Comparison of ENCODE assay signal across 1 cellular context in the genomic region with DNA sequence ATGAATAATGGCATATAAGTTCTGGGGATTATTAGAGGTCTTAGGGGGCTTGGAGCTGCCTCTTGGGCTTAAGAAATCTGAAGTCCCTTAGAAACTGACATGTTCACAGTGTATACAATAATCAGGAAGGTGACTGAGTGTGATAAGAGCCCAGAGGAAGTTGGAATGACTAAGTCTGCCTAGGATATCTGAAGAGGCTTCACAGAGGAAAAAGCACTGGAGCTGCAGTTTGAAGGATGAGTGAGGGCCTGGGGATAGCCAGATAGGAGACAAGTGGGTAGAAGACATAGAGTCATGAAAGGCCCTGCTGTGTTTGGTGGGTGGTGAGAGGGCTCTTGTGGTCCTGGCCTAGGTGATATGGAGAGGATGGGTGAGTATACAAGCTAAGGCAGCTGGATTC.
TF ChIP-seq lines count a peak whose summit lies in the region.

No MANE protein-coding gene starts in this region.

TF ChIP-seq in K562, 482 proteins besides CTCF, POLR2A, EP300 and RAD21 (continued from another document):
- TF ChIP-seq, protein P1, sequence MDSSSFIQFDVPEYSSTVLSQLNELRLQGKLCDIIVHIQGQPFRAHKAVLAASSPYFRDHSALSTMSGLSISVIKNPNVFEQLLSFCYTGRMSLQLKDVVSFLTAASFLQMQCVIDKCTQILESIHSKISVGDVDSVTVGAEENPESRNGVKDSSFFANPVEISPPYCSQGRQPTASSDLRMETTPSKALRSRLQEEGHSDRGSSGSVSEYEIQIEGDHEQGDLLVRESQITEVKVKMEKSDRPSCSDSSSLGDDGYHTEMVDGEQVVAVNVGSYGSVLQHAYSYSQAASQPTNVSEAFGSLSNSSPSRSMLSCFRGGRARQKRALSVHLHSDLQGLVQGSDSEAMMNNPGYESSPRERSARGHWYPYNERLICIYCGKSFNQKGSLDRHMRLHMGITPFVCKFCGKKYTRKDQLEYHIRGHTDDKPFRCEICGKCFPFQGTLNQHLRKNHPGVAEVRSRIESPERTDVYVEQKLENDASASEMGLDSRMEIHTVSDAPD (CRISPR knock-in tag; IDR thresholded peaks at IDR 0.05) = no peak
- no peak for TF ChIP-seq EHMT2 (IDR thresholded peaks at IDR 0.05)
- TF ChIP-seq FOXA3 (CRISPR knock-in tag; conservative IDR thresholded peaks at IDR 0.05 in 1 of 2, IDR thresholded peaks at IDR 0.05 in 1 of 2) = no peak
- no peak for TF ChIP-seq ZNF436 (CRISPR knock-in tag; IDR thresholded peaks at IDR 0.05)
- TF ChIP-seq YY1 (IDR thresholded peaks at IDR 0.05; ENCODE audit: borderline replicate concordance in 1 of 3, control insufficient read depth in 1 of 3, extremely low read depth in 1 of 3, insufficient read depth in 3 of 3, insufficient read length in 1 of 3, insufficient replicate concordance in 2 of 3, low read depth in 1 of 3, low read length in 2 of 3) = no peak
- no peak for TF ChIP-seq ERF (CRISPR knock-in tag; IDR thresholded peaks at IDR 0.05)
- TF ChIP-seq SP1 (CRISPR knock-in tag; IDR thresholded peaks at IDR 0.05) = no peak
- TF ChIP-seq, protein P2, sequence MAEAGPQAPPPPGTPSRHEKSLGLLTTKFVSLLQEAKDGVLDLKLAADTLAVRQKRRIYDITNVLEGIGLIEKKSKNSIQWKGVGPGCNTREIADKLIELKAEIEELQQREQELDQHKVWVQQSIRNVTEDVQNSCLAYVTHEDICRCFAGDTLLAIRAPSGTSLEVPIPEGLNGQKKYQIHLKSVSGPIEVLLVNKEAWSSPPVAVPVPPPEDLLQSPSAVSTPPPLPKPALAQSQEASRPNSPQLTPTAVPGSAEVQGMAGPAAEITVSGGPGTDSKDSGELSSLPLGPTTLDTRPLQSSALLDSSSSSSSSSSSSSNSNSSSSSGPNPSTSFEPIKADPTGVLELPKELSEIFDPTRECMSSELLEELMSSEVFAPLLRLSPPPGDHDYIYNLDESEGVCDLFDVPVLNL (CRISPR knock-in tag; IDR thresholded peaks at IDR 0.05; ENCODE audit: low read depth) = no peak
- TF ChIP-seq NCOA2 (IDR thresholded peaks at IDR 0.05; ENCODE audit: partially characterized antibody in 2 of 2) = no peak
- peak; percentile 83 for TF ChIP-seq FOSL1 (tag; conservative IDR thresholded peaks at IDR 0.05)
- no peak for TF ChIP-seq ZNF124 (CRISPR knock-in tag; IDR thresholded peaks at IDR 0.05)
- TF ChIP-seq SMAD4 (CRISPR knock-in tag; conservative IDR thresholded peaks at IDR 0.05) = no peak
- TF ChIP-seq GABPB2 (CRISPR knock-in tag; conservative IDR thresholded peaks at IDR 0.05) = no peak
- no peak for TF ChIP-seq NR2C2 (CRISPR knock-in tag; IDR thresholded peaks at IDR 0.05)
- TF ChIP-seq NR2C2 (tag; IDR thresholded peaks at IDR 0.05) = no peak
- TF ChIP-seq POLR2G (IDR thresholded peaks at IDR 0.05; ENCODE audit: low read depth, low read length) = no peak
- peak; percentile 85 for TF ChIP-seq ARID1B (IDR thresholded peaks at IDR 0.05)
- TF ChIP-seq RUNX1 (IDR thresholded peaks at IDR 0.05; ENCODE audit: low read depth) = no peak
- TF ChIP-seq TGIF2 (CRISPR knock-in tag; IDR thresholded peaks at IDR 0.05) = no peak
- TF ChIP-seq, protein P3, sequence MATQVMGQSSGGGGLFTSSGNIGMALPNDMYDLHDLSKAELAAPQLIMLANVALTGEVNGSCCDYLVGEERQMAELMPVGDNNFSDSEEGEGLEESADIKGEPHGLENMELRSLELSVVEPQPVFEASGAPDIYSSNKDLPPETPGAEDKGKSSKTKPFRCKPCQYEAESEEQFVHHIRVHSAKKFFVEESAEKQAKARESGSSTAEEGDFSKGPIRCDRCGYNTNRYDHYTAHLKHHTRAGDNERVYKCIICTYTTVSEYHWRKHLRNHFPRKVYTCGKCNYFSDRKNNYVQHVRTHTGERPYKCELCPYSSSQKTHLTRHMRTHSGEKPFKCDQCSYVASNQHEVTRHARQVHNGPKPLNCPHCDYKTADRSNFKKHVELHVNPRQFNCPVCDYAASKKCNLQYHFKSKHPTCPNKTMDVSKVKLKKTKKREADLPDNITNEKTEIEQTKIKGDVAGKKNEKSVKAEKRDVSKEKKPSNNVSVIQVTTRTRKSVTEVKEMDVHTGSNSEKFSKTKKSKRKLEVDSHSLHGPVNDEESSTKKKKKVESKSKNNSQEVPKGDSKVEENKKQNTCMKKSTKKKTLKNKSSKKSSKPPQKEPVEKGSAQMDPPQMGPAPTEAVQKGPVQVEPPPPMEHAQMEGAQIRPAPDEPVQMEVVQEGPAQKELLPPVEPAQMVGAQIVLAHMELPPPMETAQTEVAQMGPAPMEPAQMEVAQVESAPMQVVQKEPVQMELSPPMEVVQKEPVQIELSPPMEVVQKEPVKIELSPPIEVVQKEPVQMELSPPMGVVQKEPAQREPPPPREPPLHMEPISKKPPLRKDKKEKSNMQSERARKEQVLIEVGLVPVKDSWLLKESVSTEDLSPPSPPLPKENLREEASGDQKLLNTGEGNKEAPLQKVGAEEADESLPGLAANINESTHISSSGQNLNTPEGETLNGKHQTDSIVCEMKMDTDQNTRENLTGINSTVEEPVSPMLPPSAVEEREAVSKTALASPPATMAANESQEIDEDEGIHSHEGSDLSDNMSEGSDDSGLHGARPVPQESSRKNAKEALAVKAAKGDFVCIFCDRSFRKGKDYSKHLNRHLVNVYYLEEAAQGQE (CRISPR knock-in tag; IDR thresholded peaks at IDR 0.05; ENCODE audit: low read depth) = no peak
- TF ChIP-seq L3MBTL2 (IDR thresholded peaks at IDR 0.05) = no peak
- no peak for TF ChIP-seq ZNF766 (CRISPR knock-in tag; conservative IDR thresholded peaks at IDR 0.05)
TF ChIP-seq in K562: peak in this region for 22.
